ENCODE assay signal across 14 cellular contexts in the genomic region with DNA sequence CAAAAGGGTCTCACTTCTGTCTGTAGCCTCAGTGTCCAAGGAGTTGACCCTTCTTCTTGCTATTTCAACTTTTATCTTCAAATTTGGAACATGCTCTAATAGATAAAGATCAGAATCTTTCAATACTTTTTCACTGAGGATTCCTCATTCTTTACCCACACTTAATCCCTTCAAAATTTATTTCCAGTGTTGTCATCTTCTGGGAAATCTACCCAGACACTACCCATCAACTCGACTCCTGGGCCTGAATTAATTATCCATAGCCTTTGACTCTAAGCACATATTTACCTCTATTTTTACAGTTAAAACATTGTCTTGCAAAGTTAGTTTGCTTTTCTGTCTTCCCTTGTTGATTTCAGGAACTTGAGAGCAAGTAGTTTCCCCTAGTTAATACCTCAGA.
DNase-seq lines count a peak whose midpoint lies in the region; ATAC-seq lines count a peak whose summit lies in the region.
"Had no signal": no experiment of that assay in that cellular context is flagged by ENCODE, and none has a peak within 500 bp of the region (broad histone marks: within the 10 kb centered on the region; RNA-seq: fewer than 3 reads in every experiment).

No MANE protein-coding gene starts in this region.

- peak; percentile 7 for DNase-seq in EL
- peak; percentile 17 for DNase-seq in adipocyte (ENCODE audit: low read depth)
- DNase-seq in kidney glomerular epithelial cell (lab: John Stamatoyannopoulos, UW): peak; percentile 2
- DNase-seq in NCI-H226: no peak
- no peak for DNase-seq in NOMO-1 treated with DMSO at 0.1 percent for 48 hours (lab: John Stamatoyannopoulos, UW; ENCODE audit: unreplicated experiment)
- DNase-seq: Calu3; CD8-positive, alpha-beta T cell; DMS53; DND-41; GDM1; HCEC 1CT had no signal

- peaks cover 13% of the 10 kb centered on the region for H3K4me1 ChIP-seq in adipocyte (ENCODE audit: control insufficient read depth, insufficient read depth, low read length)
- H3K4me1 ChIP-seq: BLaER1 treated with 17β-estradiol and CSF1 and Interleukin-3, amounts not matched to agents 10 nM and 100 nM had no signal

- no peaks in the 10 kb centered on the region for H3K9me3 ChIP-seq in adipocyte (ENCODE audit: control insufficient read depth, low read length)
- H3K9me3 ChIP-seq: BLaER1 treated with 17β-estradiol and CSF1 and Interleukin-3, amounts not matched to agents 10 nM and 100 nM had no signal

- no peak overlapping the region for H3K9ac ChIP-seq in adipocyte (ENCODE audit: low read length)
- H3K9ac ChIP-seq: BLaER1 treated with 17β-estradiol and CSF1 and Interleukin-3, amounts not matched to agents 10 nM and 100 nM had no signal

- no peaks in the 10 kb centered on the region for H3K27me3 ChIP-seq in adipocyte (replicated peaks; ENCODE audit: control insufficient read depth, insufficient read depth, low read length)
- H3K27me3 ChIP-seq: BLaER1 treated with 17β-estradiol and CSF1 and Interleukin-3, amounts not matched to agents 10 nM and 100 nM had no signal

- no peak for ATAC-seq in activated CD4-positive, CD25-positive, alpha-beta regulatory T cell treated with anti-CD3 and anti-CD28 coated beads, Interleukin-2, amount 50 U/mL, for 24 hours
- ATAC-seq: CD8-positive, alpha-beta T cell; GM23338 had no signal

- no peak overlapping the region for H3K4me3 ChIP-seq in adipocyte (ENCODE audit: low read length)
- H3K4me3 ChIP-seq: BLaER1 treated with 17β-estradiol and CSF1 and Interleukin-3, amounts not matched to agents 10 nM and 100 nM; GM23338 had no signal

- no peaks in the 10 kb centered on the region for H3K36me3 ChIP-seq in adipocyte (ENCODE audit: control insufficient read depth, insufficient read depth, low read length, severe bottlenecking)
- H3K36me3 ChIP-seq: BLaER1 treated with 17β-estradiol and CSF1 and Interleukin-3, amounts not matched to agents 10 nM and 100 nM had no signal

Comparison
In these comparisons a context has a peak if more than half of its experiments do, and no peak if none do; other contexts are left out.
1. DNase-seq: peak in EL (single experiment), adipocyte (single experiment) and kidney glomerular epithelial cell (single experiment); none in NCI-H226 (single experiment) and NOMO-1 treated with DMSO at 0.1 percent for 48 hours (single experiment).